ENCODE assay signal across 8 cellular contexts in the genomic region with DNA sequence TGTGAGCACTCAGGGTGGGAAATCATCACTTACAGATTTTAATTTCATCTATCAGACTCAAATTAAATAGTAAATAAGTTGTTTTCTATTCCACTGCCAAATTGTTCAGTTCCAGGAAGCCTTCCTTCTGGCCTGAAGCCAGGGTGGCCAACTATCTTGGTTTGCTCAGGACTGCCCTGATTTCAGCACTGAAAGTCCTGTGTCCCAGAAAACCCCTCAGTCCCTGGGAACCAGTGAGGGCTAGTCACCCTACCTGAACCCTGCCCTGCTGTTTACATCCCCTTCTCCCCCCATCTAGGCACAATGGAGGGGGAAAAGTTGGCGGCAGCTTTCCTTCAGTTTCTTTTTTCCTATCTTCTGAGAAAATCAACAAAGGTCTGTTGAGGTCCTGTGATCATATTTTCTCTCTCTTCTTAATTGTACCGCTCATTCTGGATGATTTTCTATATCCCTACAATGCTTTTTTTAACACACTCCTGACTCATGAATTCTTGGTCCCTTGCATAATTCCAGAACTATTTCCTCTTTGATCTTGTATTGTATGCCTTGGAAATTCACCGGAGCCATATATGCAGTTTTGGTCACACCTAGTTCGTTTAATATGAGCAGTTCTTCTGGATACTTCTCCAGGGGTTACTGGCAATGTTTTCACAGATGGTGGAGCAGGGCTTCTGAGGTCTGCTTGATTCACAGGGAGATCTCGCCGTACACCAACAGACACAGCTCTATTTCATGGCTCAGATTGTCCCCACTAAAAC.
DNase-seq lines count a peak whose midpoint lies in the region; TF ChIP-seq lines count a peak whose summit lies in the region.
"Had no signal": no experiment of that assay in that cellular context is flagged by ENCODE, and none has a peak within 500 bp of the region (broad histone marks: within the 10 kb centered on the region; RNA-seq: fewer than 3 reads in every experiment).

No MANE protein-coding gene starts in this region.

- no peak overlapping the region for H3K4me3 ChIP-seq in thyroid gland (replicated peaks in 1 of 3)
- H3K4me3 ChIP-seq in effector memory CD4-positive, alpha-beta T cell (ENCODE audit: insufficient read depth, low read depth, low read length, poor library complexity, severe bottlenecking), result no peak overlapping the region

- CTCF ChIA-PET in activated CD4-positive, alpha-beta memory T cell treated with anti-CD3 and anti-CD28 coated beads, Interleukin-2, amount 10 ng/mL, durations not matched to agents 7 days and 5 days (lab: Charles Lee), result no interaction called here
- CTCF ChIA-PET in activated naive CD4-positive, alpha-beta T cell treated with anti-CD3 and anti-CD28 coated beads for 36 hours (lab: Charles Lee), result no interaction called here

- H3K9me3 Mint-ChIP-seq in activated CD4-positive, alpha-beta memory T cell treated with anti-CD3 and anti-CD28 coated beads, Interleukin-2, amount 10 ng/mL, durations not matched to agents 7 days and 5 days, result no peaks in the 10 kb centered on the region
- H3K9me3 Mint-ChIP-seq in activated naive CD4-positive, alpha-beta T cell treated with anti-CD3 and anti-CD28 coated beads for 36 hours, result no peaks in the 10 kb centered on the region

- H3K27ac Mint-ChIP-seq in activated CD4-positive, alpha-beta memory T cell treated with anti-CD3 and anti-CD28 coated beads, Interleukin-2, amount 10 ng/mL, durations not matched to agents 7 days and 5 days, result no peak overlapping the region
- no peak overlapping the region for H3K27ac Mint-ChIP-seq in activated naive CD4-positive, alpha-beta T cell treated with anti-CD3 and anti-CD28 coated beads for 36 hours

- peaks cover 4% of the 10 kb centered on the region for H3K36me3 Mint-ChIP-seq in activated CD4-positive, alpha-beta memory T cell treated with anti-CD3 and anti-CD28 coated beads, Interleukin-2, amount 10 ng/mL, durations not matched to agents 7 days and 5 days (ENCODE audit: low read depth)
- H3K36me3 Mint-ChIP-seq in activated naive CD4-positive, alpha-beta T cell treated with anti-CD3 and anti-CD28 coated beads for 36 hours (ENCODE audit: low read depth), result peaks cover 5% of the 10 kb centered on the region

- no peaks in the 10 kb centered on the region for H3K36me3 ChIP-seq in thyroid gland
- H3K36me3 ChIP-seq in effector memory CD4-positive, alpha-beta T cell (ENCODE audit: control insufficient read depth, insufficient read depth, low read length), result no peaks in the 10 kb centered on the region

- H3K4me1 ChIP-seq in thyroid gland, result peaks cover 0 to 12% of the 10 kb centered on the region in 2 donors
- no peaks in the 10 kb centered on the region for H3K4me1 ChIP-seq in effector memory CD4-positive, alpha-beta T cell (ENCODE audit: control insufficient read depth, insufficient read depth, low read length, poor library complexity, severe bottlenecking)

- no peaks in the 10 kb centered on the region for H3K27me3 ChIP-seq in thyroid gland
- no peaks in the 10 kb centered on the region for H3K27me3 ChIP-seq in effector memory CD4-positive, alpha-beta T cell (replicated peaks; ENCODE audit: control insufficient read depth, insufficient read depth, low read length, poor library complexity, severe bottlenecking)

- H3K4me1 Mint-ChIP-seq in activated CD4-positive, alpha-beta memory T cell treated with anti-CD3 and anti-CD28 coated beads, Interleukin-2, amount 10 ng/mL, durations not matched to agents 7 days and 5 days, result no peaks in the 10 kb centered on the region
- peaks cover 12% of the 10 kb centered on the region for H3K4me1 Mint-ChIP-seq in activated naive CD4-positive, alpha-beta T cell treated with anti-CD3 and anti-CD28 coated beads for 36 hours (ENCODE audit: low read depth)

- intact Hi-C loops in thyroid gland (cut with DNase I), result no loop called here
- intact Hi-C loops in activated naive CD4-positive, alpha-beta T cell treated with anti-CD3 and anti-CD28 coated beads for 36 hours (cut with micrococcal nuclease), result no loop called here

- 63 to 71% methylated on average over 6 of the region's 6 CpGs for WGBS in thyroid gland, 2 donors

- TF ChIP-seq CTCF in thyroid gland (IDR thresholded peaks at IDR 0.05), result no peak

- POLR2A ChIA-PET in activated CD4-positive, alpha-beta memory T cell treated with anti-CD3 and anti-CD28 coated beads, Interleukin-2, amount 10 ng/mL, durations not matched to agents 7 days and 5 days (lab: Charles Lee), result no interaction called here

- peak overlapping the region; percentile 22 for H3K27ac ChIP-seq in caudate nucleus (ENCODE audit: low read depth, low read length)
- H3K27ac ChIP-seq in thyroid gland, result peak overlapping the region; percentile 34 to 65 (median 61)
- no peak overlapping the region for H3K27ac ChIP-seq in effector memory CD4-positive, alpha-beta T cell (ENCODE audit: insufficient read depth, low read length, poor library complexity, severe bottlenecking)

- peaks cover 11% of the 10 kb centered on the region for H3K27me3 Mint-ChIP-seq in activated CD4-positive, alpha-beta memory T cell treated with anti-CD3 and anti-CD28 coated beads, Interleukin-2, amount 10 ng/mL, durations not matched to agents 7 days and 5 days
- H3K27me3 Mint-ChIP-seq in activated naive CD4-positive, alpha-beta T cell treated with anti-CD3 and anti-CD28 coated beads for 36 hours (ENCODE audit: low read depth), result no peaks in the 10 kb centered on the region

- DNase-seq in LHCN-M2 (ENCODE audit: low read depth) (peak; percentile 76), caudate nucleus (lab: John Stamatoyannopoulos, UW) (peak in 14 of 61 donors; percentile 2 to 53 (median 8)), kidney tubule cell (ENCODE audit: low spot score) (peak; percentile 85), thyroid gland (peak; percentile 26 to 41)
- DNase-seq in activated CD4-positive, alpha-beta memory T cell treated with anti-CD3 and anti-CD28 coated beads, Interleukin-2, amount 10 ng/mL, durations not matched to agents 7 days and 5 days, result no peak
- no peak for DNase-seq in effector memory CD4-positive, alpha-beta T cell
- DNase-seq in activated naive CD4-positive, alpha-beta T cell treated with anti-CD3 and anti-CD28 coated beads for 36 hours, result no peak
- DNase-seq: NCI-H1436 treated with DMSO at 0.1 percent for 48 hours had no signal

- H3K9me3 ChIP-seq in thyroid gland, result no peaks in the 10 kb centered on the region
- no peaks in the 10 kb centered on the region for H3K9me3 ChIP-seq in effector memory CD4-positive, alpha-beta T cell (ENCODE audit: control insufficient read depth, low read length)

- no peak for TF ChIP-seq POLR2A in thyroid gland (IDR thresholded peaks at IDR 0.05)

- no peak overlapping the region for H3K4me3 Mint-ChIP-seq in activated CD4-positive, alpha-beta memory T cell treated with anti-CD3 and anti-CD28 coated beads, Interleukin-2, amount 10 ng/mL, durations not matched to agents 7 days and 5 days
- H3K4me3 Mint-ChIP-seq in activated naive CD4-positive, alpha-beta T cell treated with anti-CD3 and anti-CD28 coated beads for 36 hours, result no peak overlapping the region

Comparison
In these comparisons a context has a peak if more than half of its experiments do, and no peak if none do; other contexts are left out.
1. DNase-seq: peak in LHCN-M2 (single experiment), kidney tubule cell (single experiment) and thyroid gland (2 of 2); none in activated CD4-positive, alpha-beta memory T cell treated with anti-CD3 and anti-CD28 coated beads, Interleukin-2, amount 10 ng/mL, durations not matched to agents 7 days and 5 days (single experiment), effector memory CD4-positive, alpha-beta T cell (0 of 3) and activated naive CD4-positive, alpha-beta T cell treated with anti-CD3 and anti-CD28 coated beads for 36 hours (single experiment).